8 cellular contexts compared by ENCODE assay signal in the genomic region with DNA sequence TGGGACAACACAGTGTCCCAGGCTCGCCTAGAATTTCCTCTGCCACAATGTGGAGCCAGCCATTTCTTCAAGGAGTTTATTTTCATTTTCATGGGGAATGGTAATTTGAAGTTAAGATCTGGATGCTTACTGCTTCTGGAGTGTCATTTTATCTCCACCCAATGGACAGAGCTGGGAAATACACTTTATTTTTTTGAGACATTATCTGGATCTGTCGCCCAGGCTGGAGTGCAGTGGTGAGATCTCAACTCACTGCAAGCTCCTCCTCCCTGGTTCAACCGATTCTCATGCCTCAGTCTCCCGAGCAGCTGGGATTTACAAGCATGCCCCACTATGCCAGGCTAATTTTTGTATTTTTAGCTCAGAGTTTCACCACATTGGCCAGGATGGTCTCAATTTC. TPM values are rescaled to one million over a fixed set of nuclear protein-coding genes. Genes with fewer than 3 reads are reported as not detected.
A peak's percentile ranks its signal among the peaks of the same experiment; 100 is the strongest.
DNase-seq lines count a peak whose midpoint lies in the region; ATAC-seq and TF ChIP-seq lines count a peak whose summit lies in the region.
"Had no signal": no experiment of that assay in that cellular context is flagged by ENCODE, and none has a peak within 500 bp of the region (broad histone marks: within the 10 kb centered on the region; RNA-seq: fewer than 3 reads in every experiment).

No MANE protein-coding gene starts in this region.

- ATAC-seq in GM19043 (IDR thresholded peaks at IDR 0.05; ENCODE audit: low read depth, unreplicated experiment) (peak; percentile 79), heart right ventricle (peak; percentile 72 to 94 (median 88))
- ATAC-seq in activated naive CD8-positive, alpha-beta T cell treated with anti-CD3 and anti-CD28 coated beads, Interleukin-2, amount 50 U/mL, for 24 hours: peak; percentile 76

- H3K79me2 ChIP-seq in MM.1S (ENCODE audit: low read length): no peaks in the 10 kb centered on the region

- H3K36me3 ChIP-seq in MM.1S (replicated peaks; ENCODE audit: insufficient read depth, low read length) (no peaks in the 10 kb centered on the region), heart right ventricle (no peaks in the 10 kb centered on the region), rectal smooth muscle tissue (ENCODE audit: control insufficient read depth, insufficient read depth, low read length) (no peaks in the 10 kb centered on the region)

- H3K9me3 ChIP-seq in MM.1S (replicated peaks; ENCODE audit: insufficient read depth, low read length) (no peaks in the 10 kb centered on the region), heart right ventricle (peaks cover 0 to 14% (median 0%) of the 10 kb centered on the region in 11 donors)

- H3K4me1 ChIP-seq in MM.1S (ENCODE audit: low read length): no peaks in the 10 kb centered on the region
- peaks cover 0 to 13% (median 9%) of the 10 kb centered on the region in 9 donors for H3K4me1 ChIP-seq in heart right ventricle
- H3K4me1 ChIP-seq in rectal smooth muscle tissue (ENCODE audit: control insufficient read depth, insufficient read depth, low read length): peaks cover 2% of the 10 kb centered on the region

- H3K4me3 Mint-ChIP-seq in activated naive CD8-positive, alpha-beta T cell treated with anti-CD3 and anti-CD28 coated beads, Interleukin-2, amount 50 U/mL, for 24 hours: no peak overlapping the region
- H3K4me3 Mint-ChIP-seq: stimulated activated naive CD8-positive, alpha-beta T cell treated with anti-CD3 and anti-CD28 coated beads, Interleukin-15, Interleukin-2, amounts not matched to agents 100 ng/mL and 50 ng/mL, for 24 hours had no signal

- DNase-seq in DMS53 treated with DMSO at 0.1 percent for 48 hours (lab: John Stamatoyannopoulos, UW; ENCODE audit: unreplicated experiment): peak; percentile 38
- peak; percentile 39 for DNase-seq in MM.1S
- no peak for DNase-seq in activated naive CD8-positive, alpha-beta T cell treated with anti-CD3 and anti-CD28 coated beads, Interleukin-2, amount 50 U/mL, for 24 hours
- DNase-seq in heart right ventricle: peak in 1 of 2 donors; percentile 23
- DNase-seq in KG1 (lab: John Stamatoyannopoulos, UW): no peak

- no peaks in the 10 kb centered on the region for H3K27me3 Mint-ChIP-seq in activated naive CD8-positive, alpha-beta T cell treated with anti-CD3 and anti-CD28 coated beads, Interleukin-2, amount 50 U/mL, for 24 hours
- H3K27me3 Mint-ChIP-seq: stimulated activated naive CD8-positive, alpha-beta T cell treated with anti-CD3 and anti-CD28 coated beads, Interleukin-15, Interleukin-2, amounts not matched to agents 100 ng/mL and 50 ng/mL, for 24 hours had no signal

- H3K4me3 ChIP-seq in MM.1S (ENCODE audit: low read length): no peak overlapping the region
- no peak overlapping the region for H3K4me3 ChIP-seq in heart right ventricle
- H3K4me3 ChIP-seq in rectal smooth muscle tissue (ENCODE audit: low read length): no peak overlapping the region

- H3K9me3 Mint-ChIP-seq in activated naive CD8-positive, alpha-beta T cell treated with anti-CD3 and anti-CD28 coated beads, Interleukin-2, amount 50 U/mL, for 24 hours: peaks cover 3% of the 10 kb centered on the region
- H3K9me3 Mint-ChIP-seq: stimulated activated naive CD8-positive, alpha-beta T cell treated with anti-CD3 and anti-CD28 coated beads, Interleukin-15, Interleukin-2, amounts not matched to agents 100 ng/mL and 50 ng/mL, for 24 hours had no signal

- H2AFZ ChIP-seq in MM.1S (ENCODE audit: low read length): no peak overlapping the region

- H3K27me3 ChIP-seq in MM.1S (replicated peaks; ENCODE audit: insufficient read depth, low read length) (no peaks in the 10 kb centered on the region), heart right ventricle (no peaks in the 10 kb centered on the region), rectal smooth muscle tissue (ENCODE audit: control insufficient read depth, insufficient read depth, low read length) (no peaks in the 10 kb centered on the region)

- H3F3A ChIP-seq in MM.1S (ENCODE audit: insufficient read depth, low read length): no peaks in the 10 kb centered on the region

- H3K27ac Mint-ChIP-seq in activated naive CD8-positive, alpha-beta T cell treated with anti-CD3 and anti-CD28 coated beads, Interleukin-2, amount 50 U/mL, for 24 hours: no peak overlapping the region
- H3K27ac Mint-ChIP-seq: stimulated activated naive CD8-positive, alpha-beta T cell treated with anti-CD3 and anti-CD28 coated beads, Interleukin-15, Interleukin-2, amounts not matched to agents 100 ng/mL and 50 ng/mL, for 24 hours had no signal

- H4K20me1 ChIP-seq in MM.1S (ENCODE audit: insufficient read depth, low read length): no peaks in the 10 kb centered on the region

- peaks cover 7% of the 10 kb centered on the region for H3K36me3 Mint-ChIP-seq in activated naive CD8-positive, alpha-beta T cell treated with anti-CD3 and anti-CD28 coated beads, Interleukin-2, amount 50 U/mL, for 24 hours (ENCODE audit: low read depth)

- intact Hi-C loops in heart right ventricle (cut with DNase I): loop anchor here (1.0 to 10.0 kb wide), 12 partner anchors 46 to 394 kb away; a partner anchor contains a TSS

- H3K27ac ChIP-seq in MM.1S (ENCODE audit: low read length): no peak overlapping the region
- H3K27ac ChIP-seq in heart right ventricle: peak overlapping the region in 3 of 10 donors; percentile 7 to 44 (median 13)
- peak overlapping the region; percentile 6 for H3K27ac ChIP-seq in rectal smooth muscle tissue (ENCODE audit: low read depth, low read length)

- H3K4me2 ChIP-seq in MM.1S (ENCODE audit: low read depth, low read length): no peak overlapping the region

- 2 to 4% methylated on average over 4 of the region's 4 CpGs for WGBS in heart right ventricle, 2 donors

- H3K9ac ChIP-seq in MM.1S (ENCODE audit: low read length) (no peak overlapping the region), rectal smooth muscle tissue (ENCODE audit: low read length) (no peak overlapping the region)

- H3K9me2 ChIP-seq in MM.1S (replicated peaks; ENCODE audit: insufficient read depth, low read length): no peaks in the 10 kb centered on the region

- peaks cover 11% of the 10 kb centered on the region for H3K4me1 Mint-ChIP-seq in activated naive CD8-positive, alpha-beta T cell treated with anti-CD3 and anti-CD28 coated beads, Interleukin-2, amount 50 U/mL, for 24 hours

- TF ChIP-seq CTCF in MM.1S (IDR thresholded peaks at IDR 0.05; ENCODE audit: low read length) (peak; percentile 59), heart right ventricle (IDR thresholded peaks at IDR 0.05) (peak; percentile 34 to 83 (median 68))

RNA-seq across cellular contexts. Expression of a gene that starts 12.7 kb away (rescaled TPM):
- total RNA-seq in heart right ventricle: 1 to 10 TPM; 3.4 to 9.5 (median 6.2) TPM
- polyA plus RNA-seq in heart right ventricle: 10 to 100 TPM in 1 of 2 donors, 1 to 10 TPM in 1; 6.4 to 11.9 TPM

RNA-seq across cellular contexts. Expression of a gene that starts 25.0 kb away (rescaled TPM):
- total RNA-seq in heart right ventricle: 1 to 10 TPM in 9 of 10 donors, under 1 TPM in 1; 0.98 to 2.2 (median 1.7) TPM
- 1 to 10 TPM in 1 of 2 donors, under 1 TPM in 1; 0.66 to 1.4 TPM for polyA plus RNA-seq in heart right ventricle

RNA-seq across cellular contexts. Expression of a gene that starts 47.2 kb away (rescaled TPM):
- total RNA-seq in heart right ventricle: not detected
- not detected for polyA plus RNA-seq in heart right ventricle

Comparison
In these comparisons a context has a peak if more than half of its experiments do, and no peak if none do; other contexts are left out.
1. DNase-seq: peak in DMS53 treated with DMSO at 0.1 percent for 48 hours (single experiment) and MM.1S (single experiment); none in activated naive CD8-positive, alpha-beta T cell treated with anti-CD3 and anti-CD28 coated beads, Interleukin-2, amount 50 U/mL, for 24 hours (single experiment) and KG1 (single experiment).
2. Peak in every context shown above with its lines, with median percentiles within 50 percentile points of each other: ATAC-seq.